In genomic region chrX:153647461-153648357, GRCh38 we compare ENCODE assay signal across 1 cellular context.
TF ChIP-seq lines count a peak whose summit lies in the region.

No MANE protein-coding gene starts in this region.

TF ChIP-seq in HEK293, 187 proteins besides CTCF, POLR2A, EP300 and RAD21 (continued from another document):
- TF ChIP-seq BCL11A (tag by site-specific recombination; IDR thresholded peaks at IDR 0.05; ENCODE audit: low read depth): no peak
